ENCODE assay signal across 2 cellular contexts in genomic region chr11:13280777-13281176, GRCh38.
TF ChIP-seq lines count a peak whose summit lies in the region.

No MANE protein-coding gene starts in this region.

TF ChIP-seq in HCT116, 20 proteins besides CTCF, POLR2A, EP300 and RAD21:
- TF ChIP-seq CBX3 (IDR thresholded peaks at IDR 0.05; ENCODE audit: low read depth) (no peak), REST (IDR thresholded peaks at IDR 0.05; ENCODE audit: low read depth) (no peak), EZH2 (IDR thresholded peaks at IDR 0.05) (no peak), SIN3A (IDR thresholded peaks at IDR 0.05; ENCODE audit: low read depth) (no peak)

TF ChIP-seq in GM12878, 131 proteins besides CTCF, POLR2A, EP300 and RAD21:
- TF ChIP-seq YY1 (IDR thresholded peaks at IDR 0.05; ENCODE audit: low read depth, low read length), result no peak
- TF ChIP-seq KAT2A (conservative IDR thresholded peaks at IDR 0.05; ENCODE audit: control insufficient read depth, low read depth, low read length), result no peak
- no peak for TF ChIP-seq NRF1 (conservative IDR thresholded peaks at IDR 0.05; ENCODE audit: low read depth, low read length)
- no peak for TF ChIP-seq MAX (IDR thresholded peaks at IDR 0.05; ENCODE audit: low read depth, low read length)
- no peak for TF ChIP-seq YBX1 (IDR thresholded peaks at IDR 0.05)
- TF ChIP-seq TCF7 (IDR thresholded peaks at IDR 0.05; ENCODE audit: borderline replicate concordance), result no peak
- no peak for TF ChIP-seq SUZ12 (IDR thresholded peaks at IDR 0.05; ENCODE audit: unreplicated experiment)
- TF ChIP-seq JUNB (IDR thresholded peaks at IDR 0.05), result no peak
- TF ChIP-seq KDM1A (IDR thresholded peaks at IDR 0.05; ENCODE audit: borderline replicate concordance), result no peak
- TF ChIP-seq ATF2 (IDR thresholded peaks at IDR 0.05; ENCODE audit: low read length), result no peak
- no peak for TF ChIP-seq ZNF217 (IDR thresholded peaks at IDR 0.05)
- TF ChIP-seq RFX5 (IDR thresholded peaks at IDR 0.05; ENCODE audit: low read depth, low read length), result no peak
- TF ChIP-seq ZBED1 (IDR thresholded peaks at IDR 0.05; ENCODE audit: borderline replicate concordance), result no peak
- no peak for TF ChIP-seq PAX5 (IDR thresholded peaks at IDR 0.05; ENCODE audit: borderline replicate concordance, low read depth, low read length)
- TF ChIP-seq IKZF2 (IDR thresholded peaks at IDR 0.05), result no peak
- TF ChIP-seq LARP7 (IDR thresholded peaks at IDR 0.05), result no peak
- TF ChIP-seq NR2C2 (IDR thresholded peaks at IDR 0.05; ENCODE audit: borderline replicate concordance, control insufficient read depth, insufficient read length, low read depth), result no peak
TF ChIP-seq in GM12878: peak in this region for 0.
